In genomic region chr2:208254871-208255556, GRCh38 we compare ENCODE assay signal across 8 cellular contexts. TPM values are rescaled to one million over a fixed set of nuclear protein-coding genes. Genes with fewer than 3 reads are reported as not detected.
DNase-seq lines count a peak whose midpoint lies in the region; ATAC-seq and TF ChIP-seq lines count a peak whose summit lies in the region.

Gene IDH1 (minus strand): TSS chr2:208255071. CDS start chr2:208251551, 3,520 bp downstream.

- H2AFZ ChIP-seq in mammary epithelial cell (ENCODE audit: low read depth, low read length): peak within 1 kb of the TSS; percentile 90

- peaks cover 34% of the 10 kb centered on the region for H3K79me2 ChIP-seq in mammary epithelial cell (ENCODE audit: insufficient read depth, low read length)

- H3K4me3 Mint-ChIP-seq in immature natural killer cell: peak within 1 kb of the TSS; percentile 97 to 100 (median 99)

- H3K9me3 ChIP-seq in AG04450 (ENCODE audit: control insufficient read depth, insufficient read depth, low read length): no peaks in the 10 kb centered on the region
- H3K9me3 ChIP-seq in WERI-Rb-1 (ENCODE audit: severe bottlenecking): no peaks in the 10 kb centered on the region
- no peaks in the 10 kb centered on the region for H3K9me3 ChIP-seq in mammary epithelial cell (replicated peaks; ENCODE audit: insufficient read depth, low read length)
- no peaks in the 10 kb centered on the region for H3K9me3 ChIP-seq in spleen

- peak within 1 kb of the TSS; percentile 42 for H3K27ac ChIP-seq in AG04450 (ENCODE audit: low read depth, low read length)
- peak within 1 kb of the TSS; percentile 78 for H3K27ac ChIP-seq in WERI-Rb-1
- peak within 1 kb of the TSS; percentile 32 for H3K27ac ChIP-seq in mammary epithelial cell (ENCODE audit: insufficient read depth, low read depth, low read length)
- H3K27ac ChIP-seq in spleen: peak within 1 kb of the TSS; percentile 64 to 89 (median 84)

- H3K9ac ChIP-seq in mammary epithelial cell (ENCODE audit: insufficient read depth, low read length): peak within 1 kb of the TSS; percentile 42

- peak within 1 kb of the TSS; percentile 85 for H3K4me3 ChIP-seq in AG04450 (ENCODE audit: low read depth, low read length)
- H3K4me3 ChIP-seq in WERI-Rb-1 (ENCODE audit: low read depth, low read length): peak within 1 kb of the TSS; percentile 95
- peak within 1 kb of the TSS; percentile 73 to 97 (median 83) for H3K4me3 ChIP-seq in mammary epithelial cell (replicated peaks in 1 of 3; ENCODE audit: insufficient read depth in 1 of 3, low read depth in 2 of 3, low read length in 3 of 3)
- H3K4me3 ChIP-seq in spleen: peak within 1 kb of the TSS; percentile 91 to 100 (median 98)

- no peaks in the 10 kb centered on the region for H4K20me1 ChIP-seq in mammary epithelial cell (ENCODE audit: insufficient read depth, low read length)

- peak within 1 kb of the TSS; percentile 72 to 97 (median 88) for H3K27ac Mint-ChIP-seq in immature natural killer cell

- peak within 1 kb of the TSS; percentile 95 for H3K4me2 ChIP-seq in mammary epithelial cell (ENCODE audit: insufficient read depth, low read depth, low read length)

- TF ChIP-seq CTCF in AG04450 (IDR thresholded peaks at IDR 0.05; ENCODE audit: low read depth, low read length): peak; percentile 62
- peak; percentile 65 for TF ChIP-seq CTCF in WERI-Rb-1 (IDR thresholded peaks at IDR 0.05; ENCODE audit: low read depth, low read length)
- peak; percentile 48 to 60 for TF ChIP-seq CTCF in mammary epithelial cell (conservative IDR thresholded peaks at IDR 0.05 in 1 of 2, IDR thresholded peaks at IDR 0.05 in 1 of 2; ENCODE audit: extremely low read depth in 1 of 2, insufficient read depth in 1 of 2, low read depth in 1 of 2, low read length in 2 of 2)
- TF ChIP-seq CTCF in spleen (IDR thresholded peaks at IDR 0.05 in 8 of 11, conservative IDR thresholded peaks at IDR 0.05 in 3 of 11): peak in 8 of 11 experiments; percentile 11 to 57 (median 46)

- H3K9me3 Mint-ChIP-seq in immature natural killer cell: no peaks in the 10 kb centered on the region

- peak; percentile 76 for ATAC-seq in GM18868 (IDR thresholded peaks at IDR 0.05; ENCODE audit: unreplicated experiment)
- ATAC-seq in HG03108 (IDR thresholded peaks at IDR 0.05; ENCODE audit: unreplicated experiment): peak; percentile 61

- POLR2A ChIA-PET in AG04450 (lab: Yijun Ruan, JAX): interaction anchor here (0.7 to 2.4 kb wide), 3 partner anchors 10 to 114 kb away, joined by 4 to 25 read pairs (median 6); partner anchors contain the start of gene PIKFYVE

- no peak for TF ChIP-seq POLR2A in spleen (IDR thresholded peaks at IDR 0.05)

- peaks cover 2 to 12% (median 6%) of the 10 kb centered on the region in 3 donors for H3K36me3 Mint-ChIP-seq in immature natural killer cell

- H3K36me3 ChIP-seq in WERI-Rb-1 (peaks cover 17% of the 10 kb centered on the region), mammary epithelial cell (ENCODE audit: insufficient read depth, low read length) (peaks cover 6% of the 10 kb centered on the region), spleen (peaks cover 0 to 34% (median 9%) of the 10 kb centered on the region in 6 donors)

- intact Hi-C loops in mammary epithelial cell (cut with micrococcal nuclease) (loop anchor here (1.0 to 10.0 kb wide), 5 partner anchors 11 to 1080 kb away; partner anchors contain the start of gene PIKFYVE), spleen (cut with DNase I; ENCODE audit: low total_unique reads) (loop anchor here (5.0 kb wide), 1 partner anchor 78 kb away; no protein-coding TSS in a partner anchor)

- H3K4me1 Mint-ChIP-seq in immature natural killer cell: peaks cover 25 to 34% of the 10 kb centered on the region in 2 donors

- H3K27me3 Mint-ChIP-seq in immature natural killer cell (ENCODE audit: low read depth in 3 of 3): peaks cover 0 to 6% (median 4%) of the 10 kb centered on the region in 3 donors

- WGBS in mammary epithelial cell (ENCODE audit: low coverage, missing lambda C conversion rate): 0% methylated on average over 9 of the region's 48 CpGs
- WGBS in spleen, 5 donors: 0% methylated on average over 34 to 48 of the region's 48 CpGs

- dilution Hi-C loops in mammary epithelial cell (cut with HindIII; ENCODE audit: low sequenced_read_pairs): loop anchor here (25.0 kb wide), 1 partner anchor 143 kb away; the partner anchor contains the start of gene CRYGD

- peak; percentile 82 for DNase-seq in AG04450 (ENCODE audit: low read depth, low spot score)
- DNase-seq in NCI-H2196 treated with DMSO at 0.1 percent for 48 hours (lab: John Stamatoyannopoulos, UW; ENCODE audit: unreplicated experiment): peak; percentile 83
- peak; percentile 99 for DNase-seq in WERI-Rb-1
- DNase-seq in mammary epithelial cell: peak; percentile 95
- DNase-seq in immature natural killer cell: peak; percentile 90 to 92 (median 91)
- DNase-seq in spleen: peak; percentile 96

- BruUV-seq in mammary epithelial cell (replicated peaks; lab: Mats Ljungman, UMichigan): no TSS peak

- H3K4me1 ChIP-seq in mammary epithelial cell (ENCODE audit: insufficient read depth, low read length) (peaks cover 30% of the 10 kb centered on the region), spleen (peaks cover 20 to 58% (median 45%) of the 10 kb centered on the region in 6 donors)

- CTCF ChIA-PET in AG04450 (lab: Charles Lee): interaction anchor here (0.6 to 6.0 kb wide), 16 partner anchors 10 to 626 kb away, joined by 3 to 73 read pairs (median 6); partner anchors contain the start of gene PIKFYVE
- CTCF ChIA-PET in mammary epithelial cell (lab: Charles Lee; ENCODE audit: low non-redundant PET): interaction anchor here (0.6 to 1.4 kb wide), 3 partner anchors 23 to 79 kb away, joined by 5 to 22 read pairs (median 16); no protein-coding TSS in a partner anchor

- H3K27me3 ChIP-seq in AG04450 (ENCODE audit: control insufficient read depth, insufficient read depth, low read length) (no peaks in the 10 kb centered on the region), WERI-Rb-1 (ENCODE audit: insufficient read depth, low read depth, severe bottlenecking) (no peaks in the 10 kb centered on the region), mammary epithelial cell (ENCODE audit: insufficient read depth, low read length) (no peaks in the 10 kb centered on the region), spleen (replicated peaks in 1 of 7) (no peaks in the 10 kb centered on the region)

- in situ Hi-C loops in mammary epithelial cell (cut with MboI; ENCODE audit: low sequenced_read_pairs in 2 of 2): loop anchor here in 1 of 2 donors (10.0 kb wide), 1 partner anchor 80 kb away; no protein-coding TSS in a partner anchor

RNA-seq across cellular contexts. Expression of gene IDH1, which starts in this region (rescaled TPM):
- polyA plus RNA-seq in AG04450 (2011; rRNA removed): 111 and 148 TPM in 2 replicates
- 62.7 and 78.5 TPM in 2 replicates for polyA minus RNA-seq in AG04450 (2011; rRNA and poly(A)+ RNA removed)
- total RNA-seq in mammary epithelial cell: 100 to 1,000 TPM; 113 to 125 TPM
- polyA plus RNA-seq in mammary epithelial cell: 110 TPM
- 73.6 TPM for polyA minus RNA-seq in mammary epithelial cell
- 10 to 100 TPM in 2 of 3 donors, 1 to 10 TPM in 1; 5.2 to 10.7 (median 10.6) TPM for polyA plus RNA-seq in immature natural killer cell
- 100 to 1,000 TPM in 1 of 7 donors, 10 to 100 TPM in 6; 49.9 to 101 (median 88.3) TPM for total RNA-seq in spleen
- polyA plus RNA-seq in spleen: 10 to 100 TPM; 26.8 to 49.3 (median 41.3) TPM

Comparison
In these comparisons a context has a peak if more than half of its experiments do, and no peak if none do; other contexts are left out.
1. Peak in every context shown above with its lines: DNase-seq, ATAC-seq, H3K4me3 ChIP-seq and H3K27ac ChIP-seq.
2. H3K27ac ChIP-seq: peak in every context shown above with its lines; median percentile 84 in spleen; 78 in WERI-Rb-1; 42 in AG04450; 32 in mammary epithelial cell.